3 cellular contexts compared by ENCODE assay signal in the genomic region with DNA sequence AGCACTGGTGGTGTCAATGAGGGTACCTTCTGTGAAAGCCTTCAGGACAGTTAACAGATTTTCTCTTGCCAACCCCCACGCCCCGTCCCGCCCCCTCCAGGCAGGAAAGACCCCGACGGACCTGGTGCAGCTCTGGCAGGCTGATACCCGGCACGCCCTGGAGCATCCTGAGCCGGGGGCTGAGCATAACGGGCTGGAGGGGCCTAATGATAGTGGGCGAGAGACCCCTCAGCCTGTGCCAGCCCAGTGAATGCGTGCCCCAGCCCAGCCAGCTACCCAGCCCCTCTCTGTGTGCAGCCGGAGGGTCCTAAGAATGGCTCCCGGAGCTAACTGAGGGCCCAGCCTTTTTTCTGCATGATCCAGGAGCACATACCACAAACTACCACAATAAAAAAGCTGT.
TF ChIP-seq lines count a peak whose summit lies in the region.

No MANE protein-coding gene starts in this region.

TF ChIP-seq in SK-N-SH, 30 proteins besides CTCF, POLR2A, EP300 and RAD21 (continued from another document):
- TF ChIP-seq, protein P1, sequence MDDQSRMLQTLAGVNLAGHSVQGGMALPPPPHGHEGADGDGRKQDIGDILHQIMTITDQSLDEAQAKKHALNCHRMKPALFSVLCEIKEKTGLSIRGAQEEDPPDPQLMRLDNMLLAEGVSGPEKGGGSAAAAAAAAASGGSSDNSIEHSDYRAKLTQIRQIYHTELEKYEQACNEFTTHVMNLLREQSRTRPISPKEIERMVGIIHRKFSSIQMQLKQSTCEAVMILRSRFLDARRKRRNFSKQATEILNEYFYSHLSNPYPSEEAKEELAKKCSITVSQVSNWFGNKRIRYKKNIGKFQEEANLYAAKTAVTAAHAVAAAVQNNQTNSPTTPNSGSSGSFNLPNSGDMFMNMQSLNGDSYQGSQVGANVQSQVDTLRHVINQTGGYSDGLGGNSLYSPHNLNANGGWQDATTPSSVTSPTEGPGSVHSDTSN (IDR thresholded peaks at IDR 0.05), result no peak
- TF ChIP-seq TCF12 (IDR thresholded peaks at IDR 0.05) (no peak), RCOR1 (IDR thresholded peaks at IDR 0.05; ENCODE audit: low read length) (no peak), SIN3A (IDR thresholded peaks at IDR 0.05; ENCODE audit: borderline replicate concordance, low read depth, low read length) (no peak), FOXM1 (IDR thresholded peaks at IDR 0.05; ENCODE audit: low read depth) (no peak), RFX5 (IDR thresholded peaks at IDR 0.05; ENCODE audit: low read length) (no peak), NRF1 (IDR thresholded peaks at IDR 0.05; ENCODE audit: low read depth, low read length) (no peak), EZH2phosphoT487 (IDR thresholded peaks at IDR 0.05; ENCODE audit: borderline replicate concordance, low read depth) (no peak), FOXJ3 (CRISPR knock-in tag; IDR thresholded peaks at IDR 0.05) (no peak)
- TF ChIP-seq, protein P2, sequence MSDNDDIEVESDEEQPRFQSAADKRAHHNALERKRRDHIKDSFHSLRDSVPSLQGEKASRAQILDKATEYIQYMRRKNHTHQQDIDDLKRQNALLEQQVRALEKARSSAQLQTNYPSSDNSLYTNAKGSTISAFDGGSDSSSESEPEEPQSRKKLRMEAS (IDR thresholded peaks at IDR 0.05; ENCODE audit: low read depth), result no peak
- TF ChIP-seq, protein P3, sequence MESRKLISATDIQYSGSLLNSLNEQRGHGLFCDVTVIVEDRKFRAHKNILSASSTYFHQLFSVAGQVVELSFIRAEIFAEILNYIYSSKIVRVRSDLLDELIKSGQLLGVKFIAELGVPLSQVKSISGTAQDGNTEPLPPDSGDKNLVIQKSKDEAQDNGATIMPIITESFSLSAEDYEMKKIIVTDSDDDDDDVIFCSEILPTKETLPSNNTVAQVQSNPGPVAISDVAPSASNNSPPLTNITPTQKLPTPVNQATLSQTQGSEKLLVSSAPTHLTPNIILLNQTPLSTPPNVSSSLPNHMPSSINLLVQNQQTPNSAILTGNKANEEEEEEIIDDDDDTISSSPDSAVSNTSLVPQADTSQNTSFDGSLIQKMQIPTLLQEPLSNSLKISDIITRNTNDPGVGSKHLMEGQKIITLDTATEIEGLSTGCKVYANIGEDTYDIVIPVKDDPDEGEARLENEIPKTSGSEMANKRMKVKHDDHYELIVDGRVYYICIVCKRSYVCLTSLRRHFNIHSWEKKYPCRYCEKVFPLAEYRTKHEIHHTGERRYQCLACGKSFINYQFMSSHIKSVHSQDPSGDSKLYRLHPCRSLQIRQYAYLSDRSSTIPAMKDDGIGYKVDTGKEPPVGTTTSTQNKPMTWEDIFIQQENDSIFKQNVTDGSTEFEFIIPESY (IDR thresholded peaks at IDR 0.05; ENCODE audit: borderline replicate concordance, low read depth), result no peak

TF ChIP-seq in SK-N-SH treated with all-trans-retinoic acid at 6 μM for 48 hours, 23 proteins besides CTCF, POLR2A, EP300 and RAD21 (continued from another document):
- TF ChIP-seq ZNF565 (CRISPR knock-in tag; conservative IDR thresholded peaks at IDR 0.05; ENCODE audit: low read depth) (no peak), PPARA (CRISPR knock-in tag; IDR thresholded peaks at IDR 0.05; ENCODE audit: borderline replicate concordance) (no peak), ZFP3 (CRISPR knock-in tag; IDR thresholded peaks at IDR 0.05) (no peak), GLIS3 (CRISPR knock-in tag; IDR thresholded peaks at IDR 0.05) (no peak)

TF ChIP-seq in liver, 16 proteins besides CTCF, POLR2A, EP300 and RAD21 (continued from another document):
- TF ChIP-seq YY1 (IDR thresholded peaks at IDR 0.05) (no peak), SP1 (IDR thresholded peaks at IDR 0.05) (no peak), GABPA (IDR thresholded peaks at IDR 0.05 in 1 of 2, conservative IDR thresholded peaks at IDR 0.05 in 1 of 2) (no peak)
- TF ChIP-seq, protein P4, sequence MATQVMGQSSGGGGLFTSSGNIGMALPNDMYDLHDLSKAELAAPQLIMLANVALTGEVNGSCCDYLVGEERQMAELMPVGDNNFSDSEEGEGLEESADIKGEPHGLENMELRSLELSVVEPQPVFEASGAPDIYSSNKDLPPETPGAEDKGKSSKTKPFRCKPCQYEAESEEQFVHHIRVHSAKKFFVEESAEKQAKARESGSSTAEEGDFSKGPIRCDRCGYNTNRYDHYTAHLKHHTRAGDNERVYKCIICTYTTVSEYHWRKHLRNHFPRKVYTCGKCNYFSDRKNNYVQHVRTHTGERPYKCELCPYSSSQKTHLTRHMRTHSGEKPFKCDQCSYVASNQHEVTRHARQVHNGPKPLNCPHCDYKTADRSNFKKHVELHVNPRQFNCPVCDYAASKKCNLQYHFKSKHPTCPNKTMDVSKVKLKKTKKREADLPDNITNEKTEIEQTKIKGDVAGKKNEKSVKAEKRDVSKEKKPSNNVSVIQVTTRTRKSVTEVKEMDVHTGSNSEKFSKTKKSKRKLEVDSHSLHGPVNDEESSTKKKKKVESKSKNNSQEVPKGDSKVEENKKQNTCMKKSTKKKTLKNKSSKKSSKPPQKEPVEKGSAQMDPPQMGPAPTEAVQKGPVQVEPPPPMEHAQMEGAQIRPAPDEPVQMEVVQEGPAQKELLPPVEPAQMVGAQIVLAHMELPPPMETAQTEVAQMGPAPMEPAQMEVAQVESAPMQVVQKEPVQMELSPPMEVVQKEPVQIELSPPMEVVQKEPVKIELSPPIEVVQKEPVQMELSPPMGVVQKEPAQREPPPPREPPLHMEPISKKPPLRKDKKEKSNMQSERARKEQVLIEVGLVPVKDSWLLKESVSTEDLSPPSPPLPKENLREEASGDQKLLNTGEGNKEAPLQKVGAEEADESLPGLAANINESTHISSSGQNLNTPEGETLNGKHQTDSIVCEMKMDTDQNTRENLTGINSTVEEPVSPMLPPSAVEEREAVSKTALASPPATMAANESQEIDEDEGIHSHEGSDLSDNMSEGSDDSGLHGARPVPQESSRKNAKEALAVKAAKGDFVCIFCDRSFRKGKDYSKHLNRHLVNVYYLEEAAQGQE (IDR thresholded peaks at IDR 0.05), result no peak
- TF ChIP-seq, protein P2 (IDR thresholded peaks at IDR 0.05), result no peak
TF ChIP-seq in liver: peak in this region for 0.
